ENCODE assay signal across 33 cellular contexts in the genomic region with DNA sequence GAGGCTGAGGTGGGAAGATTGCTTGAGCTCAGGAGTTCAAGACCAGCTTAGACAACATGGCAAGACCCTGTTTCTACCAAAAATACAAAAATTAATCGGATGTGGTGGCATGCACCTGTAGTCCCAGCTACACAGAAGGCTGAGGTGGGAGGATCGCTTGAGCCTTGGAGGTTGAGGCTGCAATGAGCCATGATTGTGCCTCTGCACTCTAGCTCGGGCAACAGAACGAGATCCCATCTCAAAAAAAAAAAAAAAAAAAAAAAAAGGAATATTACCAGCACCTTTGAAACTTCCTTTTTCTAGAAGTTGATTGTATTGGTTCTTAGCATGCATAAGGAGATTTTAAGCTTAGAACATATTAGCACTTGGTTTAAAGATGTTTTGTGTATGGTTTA. TPM values are rescaled to one million over a fixed set of nuclear protein-coding genes. Genes with fewer than 3 reads are reported as not detected.
"Had no signal": no experiment of that assay in that cellular context is flagged by ENCODE, and none has a peak within 500 bp of the region (broad histone marks: within the 10 kb centered on the region; RNA-seq: fewer than 3 reads in every experiment).

No MANE protein-coding gene starts in this region.

- H3K27ac Mint-ChIP-seq: activated CD4-positive, alpha-beta T cell treated with anti-CD3 and anti-CD28 coated beads, Interleukin-2, amount 10 ng/mL, durations not matched to agents 24 days and 14 days; activated CD8-positive, alpha-beta T cell treated with anti-CD3 and anti-CD28 coated beads for 36 hours; activated T-cell treated with anti-CD3 and anti-CD28 coated beads, Interleukin-2, amount 50 U/mL, for 72 hours; activated T-helper 17 cell treated with anti-CD3 and anti-CD28 coated beads, Interleukin-2, amount 50 U/mL, for 72 hours had no signal

- FAIRE-seq: astrocyte, RCC 7860 had no signal

- H3K4me2 ChIP-seq: PC-9 had no signal

- H2AFZ ChIP-seq: PC-9 had no signal

- H3K36me3 ChIP-seq: adrenal gland, breast epithelium had no signal

- ATAC-seq: activated CD8-positive, alpha-beta T cell treated with anti-CD3 and anti-CD28 coated beads for 36 hours; activated T-cell treated with anti-CD3 and anti-CD28 coated beads, Interleukin-2, amount 50 U/mL, for 72 hours; activated T-helper 17 cell treated with anti-CD3 and anti-CD28 coated beads, Interleukin-2, amount 50 U/mL, for 72 hours; body of pancreas; Right ventricle myocardium inferior; SK-N-SH treated with all-trans-retinoic acid at 6 μM for 48 hours had no signal

- H3K4me1 ChIP-seq: breast epithelium had no signal

- H3K27me3 ChIP-seq: adrenal gland, body of pancreas, breast epithelium, MG63 had no signal

- H3K27me3 Mint-ChIP-seq: activated CD4-positive, alpha-beta T cell treated with anti-CD3 and anti-CD28 coated beads, Interleukin-2, amount 10 ng/mL, durations not matched to agents 24 days and 14 days; activated CD8-positive, alpha-beta T cell treated with anti-CD3 and anti-CD28 coated beads for 36 hours; activated T-helper 17 cell treated with anti-CD3 and anti-CD28 coated beads, Interleukin-2, amount 50 U/mL, for 72 hours had no signal

- H3K4me3 ChIP-seq: adrenal gland, body of pancreas, breast epithelium, MG63, PC-9 had no signal

- H3K27ac ChIP-seq: adrenal gland, body of pancreas, breast epithelium, PC-9 had no signal

- H3K4me3 Mint-ChIP-seq: activated CD4-positive, alpha-beta T cell treated with anti-CD3 and anti-CD28 coated beads, Interleukin-2, amount 10 ng/mL, durations not matched to agents 24 days and 14 days; activated CD8-positive, alpha-beta T cell treated with anti-CD3 and anti-CD28 coated beads for 36 hours; activated T-cell treated with anti-CD3 and anti-CD28 coated beads, Interleukin-2, amount 50 U/mL, for 72 hours; activated T-helper 17 cell treated with anti-CD3 and anti-CD28 coated beads, Interleukin-2, amount 50 U/mL, for 72 hours had no signal

- H3K9me3 ChIP-seq: adrenal gland, body of pancreas, breast epithelium, MG63 had no signal

- DNase-seq: activated CD4-positive, alpha-beta T cell treated with anti-CD3 and anti-CD28 coated beads, Interleukin-2, amount 10 ng/mL, durations not matched to agents 24 days and 14 days; activated CD4-positive, alpha-beta T cell treated with anti-CD3 and anti-CD28 coated beads, Interleukin-2, amount 50 U/mL, for 4 hours; activated CD8-positive, alpha-beta T cell treated with anti-CD3 and anti-CD28 coated beads for 36 hours; activated effector memory CD4-positive, alpha-beta T cell treated with anti-CD3 and anti-CD28 coated beads, Interleukin-2, amount 50 U/mL, for 16 hours; activated naive CD4-positive, alpha-beta T cell; activated naive CD4-positive, alpha-beta T cell treated with anti-CD3 and anti-CD28 coated beads, Interleukin-2, amount 50 U/mL, for 16 hours; activated T-cell treated with anti-CD3 and anti-CD28 coated beads, Interleukin-2, amount 50 U/mL, for 1 hour; activated T-cell treated with anti-CD3 and anti-CD28 coated beads, Interleukin-2, amount 50 U/mL, for 72 hours; adrenal gland; body of pancreas; Karpas-422; MG63; NCI-H1048; NCI-H1105 treated with DMSO at 0.1 percent for 48 hours; NCI-H1436; NCI-H1694; NCI-H1930; NCI-H2081 treated with DMSO at 0.1 percent for 48 hours; NCI-H2171; NCI-H510A; NCI-H526; NCI-H748 treated with DMSO at 0.1 percent for 48 hours; PC-9; SIG-M5; SW 1271; T-helper 1 cell; T1000 had no signal

- H3K9me3 Mint-ChIP-seq: activated CD4-positive, alpha-beta T cell treated with anti-CD3 and anti-CD28 coated beads, Interleukin-2, amount 10 ng/mL, durations not matched to agents 24 days and 14 days; activated CD8-positive, alpha-beta T cell treated with anti-CD3 and anti-CD28 coated beads for 36 hours; activated T-cell treated with anti-CD3 and anti-CD28 coated beads, Interleukin-2, amount 50 U/mL, for 72 hours; activated T-helper 17 cell treated with anti-CD3 and anti-CD28 coated beads, Interleukin-2, amount 50 U/mL, for 72 hours had no signal

RNA-seq across cellular contexts. Expression of gene AIFM3, which starts 38.5 kb away (rescaled TPM):
- total RNA-seq: activated T-helper 17 cell treated with anti-CD3 and anti-CD28 coated beads, Interleukin-2, amount 50 U/mL, for 72 hours had no signal
